ENCODE assay signal across 1 cellular context in genomic region chr12:53208877-53209463, GRCh38.
TF ChIP-seq lines count a peak whose summit lies in the region.

No MANE protein-coding gene starts in this region.

TF ChIP-seq in H1, 55 proteins besides CTCF, POLR2A, EP300 and RAD21 (continued from another document):
- no peak for TF ChIP-seq ATF2 (IDR thresholded peaks at IDR 0.05; ENCODE audit: low read length)
- no peak for TF ChIP-seq RNF2 (IDR thresholded peaks at IDR 0.05; ENCODE audit: borderline replicate concordance, low read depth, low read length, missing control alignments, poor library complexity, severe bottlenecking)
- no peak for TF ChIP-seq MAFK (IDR thresholded peaks at IDR 0.05; ENCODE audit: low read depth, low read length)
- no peak for TF ChIP-seq KDM5A (IDR thresholded peaks at IDR 0.05; ENCODE audit: low read length)
- TF ChIP-seq E2F6 (IDR thresholded peaks at IDR 0.05) = no peak
- TF ChIP-seq PHF8 (conservative IDR thresholded peaks at IDR 0.05; ENCODE audit: low read depth, low read length) = no peak
- no peak for TF ChIP-seq SP4 (IDR thresholded peaks at IDR 0.05; ENCODE audit: low read length)
- no peak for TF ChIP-seq CREB1 (IDR thresholded peaks at IDR 0.05)
- TF ChIP-seq MAX (IDR thresholded peaks at IDR 0.05) = no peak
- no peak for TF ChIP-seq CTBP2 (IDR thresholded peaks at IDR 0.05; ENCODE audit: borderline replicate concordance, insufficient read depth, insufficient read length, low read length)
- no peak for TF ChIP-seq TAF7 (optimal IDR thresholded peaks at IDR 0.05; ENCODE audit: borderline replicate concordance, low read depth, low read length)
